ENCODE assay signal across 8 cellular contexts in the genomic region with DNA sequence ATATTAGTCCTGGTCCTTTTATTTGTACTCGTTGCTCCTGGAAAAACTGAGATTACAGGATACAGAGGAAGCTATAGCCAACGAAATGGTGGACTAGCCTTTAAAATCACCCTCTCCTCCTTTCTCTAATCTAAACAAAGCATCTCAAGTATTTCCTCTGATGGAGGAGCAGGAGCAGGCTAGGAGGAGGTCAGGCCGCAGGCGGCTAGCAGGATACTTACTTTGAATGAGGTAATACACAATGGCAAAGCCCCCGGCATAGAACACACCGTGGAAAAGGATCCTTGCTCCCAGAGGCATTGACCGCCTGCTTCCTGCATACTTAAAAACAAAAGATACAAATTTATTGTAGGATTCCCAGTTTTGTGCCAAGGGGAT.
DNase-seq lines count a peak whose midpoint lies in the region; ATAC-seq and TF ChIP-seq lines count a peak whose summit lies in the region.

No MANE protein-coding gene starts in this region.

- H3K36me3 ChIP-seq in A673 (ENCODE audit: insufficient read depth, low read length, poor library complexity, severe bottlenecking) (peaks cover 11% of the 10 kb centered on the region), mesendoderm (ENCODE audit: control insufficient read depth, insufficient read depth, low read length) (peaks cover 3% of the 10 kb centered on the region)

- H3K23ac ChIP-seq in mesendoderm (ENCODE audit: low read length) = no peak overlapping the region

- intact Hi-C loops in A673 (cut with micrococcal nuclease; ENCODE audit: unreplicated experiment) (no loop called here), left colon (cut with DNase I, micrococcal nuclease) (no loop called here)

- peak overlapping the region; percentile 97 for H2BK5ac ChIP-seq in mesendoderm (ENCODE audit: low read length)

- H4K5ac ChIP-seq in mesendoderm (ENCODE audit: low read length) = peak overlapping the region; percentile 59

- peak overlapping the region; percentile 50 for H3K9ac ChIP-seq in mesendoderm (ENCODE audit: low read length)

- peak overlapping the region; percentile 78 to 98 (median 94) for H3K27ac Mint-ChIP-seq in IgD-negative memory B cell

- peak overlapping the region; percentile 94 for H2AK5ac ChIP-seq in mesendoderm (ENCODE audit: low read length)

- DNase-seq in A673 (ENCODE audit: low spot score) = peak; percentile 31
- peak; percentile 82 to 83 for DNase-seq in cardiac fibroblast (ENCODE audit: low read depth in 2 of 2)
- DNase-seq in mesendoderm = peak; percentile 95
- DNase-seq in NCI-H510A (lab: John Stamatoyannopoulos, UW) = no peak
- no peak for DNase-seq in left colon

- peak overlapping the region; percentile 81 for H3K18ac ChIP-seq in mesendoderm (ENCODE audit: low read length)

- no peak overlapping the region for H4K8ac ChIP-seq in mesendoderm (ENCODE audit: low read depth, low read length)

- H3K4me1 Mint-ChIP-seq in IgD-negative memory B cell = peaks cover 67 to 77% (median 68%) of the 10 kb centered on the region in 3 donors

- H3K9me3 ChIP-seq in A673 (ENCODE audit: low read depth, low read length, poor library complexity, severe bottlenecking) = no peaks in the 10 kb centered on the region

- peaks cover 4% of the 10 kb centered on the region for H3K79me2 ChIP-seq in mesendoderm (ENCODE audit: control insufficient read depth, insufficient read depth, low read length)

- WGBS in mesendoderm (ENCODE audit: extremely low coverage, insufficient coverage, low lambda C conversion rate) = no CpG with 5 or more reads among the region's 7 CpGs

- H3K9me3 Mint-ChIP-seq in IgD-negative memory B cell = no peaks in the 10 kb centered on the region

- H2BK15ac ChIP-seq in mesendoderm (replicated peaks; ENCODE audit: low read depth) = no peak overlapping the region

- H3K4ac ChIP-seq in mesendoderm (ENCODE audit: low read depth, low read length) = peak overlapping the region; percentile 95

- no peaks in the 10 kb centered on the region for H3K27me3 ChIP-seq in A673 (replicated peaks; ENCODE audit: insufficient read depth, low read depth, low read length, poor library complexity)
- no peaks in the 10 kb centered on the region for H3K27me3 ChIP-seq in mesendoderm (ENCODE audit: insufficient read depth, low read length, poor library complexity)

- H3K27ac ChIP-seq in A673 (ENCODE audit: low read depth, low read length, poor library complexity, severe bottlenecking) = peak overlapping the region; percentile 84
- peak overlapping the region; percentile 95 for H3K27ac ChIP-seq in mesendoderm (ENCODE audit: low read depth, low read length)

- peak overlapping the region; percentile 30 for H2BK120ac ChIP-seq in mesendoderm (ENCODE audit: low read depth, low read length)

- H3K4me3 ChIP-seq in A673 (ENCODE audit: low read depth, low read length, poor library complexity, severe bottlenecking) (no peak overlapping the region), cardiac fibroblast (replicated peaks in 1 of 2; ENCODE audit: low read depth in 2 of 2, low read length in 2 of 2) (peak overlapping the region; percentile 11 to 37), mesendoderm (ENCODE audit: low read length) (no peak overlapping the region)

- peak overlapping the region in 3 of 4 donors; percentile 41 to 82 (median 80) for H3K4me3 Mint-ChIP-seq in IgD-negative memory B cell

- no peak overlapping the region for H3K4me2 ChIP-seq in mesendoderm (ENCODE audit: low read length)

- CTCF ChIA-PET in A673 (lab: Charles Lee) = interaction anchor here (0.9 to 1.0 kb wide), 2 partner anchors 51 to 53 kb away, joined by 3 read pairs; no protein-coding TSS in a partner anchor

- H3K4me1 ChIP-seq in A673 (ENCODE audit: insufficient read depth, low read length, poor library complexity, severe bottlenecking) (peaks cover 53% of the 10 kb centered on the region), mesendoderm (ENCODE audit: control insufficient read depth, low read depth, low read length) (peaks cover 18% of the 10 kb centered on the region)

- H3K56ac ChIP-seq in mesendoderm (ENCODE audit: low read length) = peak overlapping the region; percentile 89

- peaks cover 11% of the 10 kb centered on the region for H3K36me3 Mint-ChIP-seq in IgD-negative memory B cell

- peaks cover 5% of the 10 kb centered on the region for H3K79me1 ChIP-seq in mesendoderm (ENCODE audit: low read length)

- TF ChIP-seq CTCF in A673 (conservative IDR thresholded peaks at IDR 0.05; ENCODE audit: low read depth, low read length) (no peak), cardiac fibroblast (IDR thresholded peaks at IDR 0.05; ENCODE audit: low read depth, low read length) (no peak)

- ATAC-seq in GM18858 (IDR thresholded peaks at IDR 0.05; ENCODE audit: unreplicated experiment) = no peak
- ATAC-seq in left colon = no peak
- ATAC-seq in HG03196 (IDR thresholded peaks at IDR 0.05; ENCODE audit: unreplicated experiment) = no peak

- H3K27me3 Mint-ChIP-seq in IgD-negative memory B cell = no peaks in the 10 kb centered on the region

- POLR2A ChIA-PET in A673 (lab: Charles Lee; ENCODE audit: low non-redundant PET) = interaction anchor here (1.2 kb wide), 1 partner anchor 65 kb away, joined by 3 read pairs; the partner anchor contains the start of gene STK17A

- BruUV-seq in A673 (replicated peaks; lab: Mats Ljungman, UMichigan) = TSS peak; percentile 42

Comparison
In these comparisons a context has a peak if more than half of its experiments do, and no peak if none do; other contexts are left out.
1. DNase-seq: peak in A673 (single experiment), cardiac fibroblast (2 of 2) and mesendoderm (single experiment); none in NCI-H510A (single experiment) and left colon (0 of 2).
2. H3K4me3 ChIP-seq: peak in cardiac fibroblast (2 of 2); none in A673 (single experiment) and mesendoderm (single experiment).